In the genomic region with DNA sequence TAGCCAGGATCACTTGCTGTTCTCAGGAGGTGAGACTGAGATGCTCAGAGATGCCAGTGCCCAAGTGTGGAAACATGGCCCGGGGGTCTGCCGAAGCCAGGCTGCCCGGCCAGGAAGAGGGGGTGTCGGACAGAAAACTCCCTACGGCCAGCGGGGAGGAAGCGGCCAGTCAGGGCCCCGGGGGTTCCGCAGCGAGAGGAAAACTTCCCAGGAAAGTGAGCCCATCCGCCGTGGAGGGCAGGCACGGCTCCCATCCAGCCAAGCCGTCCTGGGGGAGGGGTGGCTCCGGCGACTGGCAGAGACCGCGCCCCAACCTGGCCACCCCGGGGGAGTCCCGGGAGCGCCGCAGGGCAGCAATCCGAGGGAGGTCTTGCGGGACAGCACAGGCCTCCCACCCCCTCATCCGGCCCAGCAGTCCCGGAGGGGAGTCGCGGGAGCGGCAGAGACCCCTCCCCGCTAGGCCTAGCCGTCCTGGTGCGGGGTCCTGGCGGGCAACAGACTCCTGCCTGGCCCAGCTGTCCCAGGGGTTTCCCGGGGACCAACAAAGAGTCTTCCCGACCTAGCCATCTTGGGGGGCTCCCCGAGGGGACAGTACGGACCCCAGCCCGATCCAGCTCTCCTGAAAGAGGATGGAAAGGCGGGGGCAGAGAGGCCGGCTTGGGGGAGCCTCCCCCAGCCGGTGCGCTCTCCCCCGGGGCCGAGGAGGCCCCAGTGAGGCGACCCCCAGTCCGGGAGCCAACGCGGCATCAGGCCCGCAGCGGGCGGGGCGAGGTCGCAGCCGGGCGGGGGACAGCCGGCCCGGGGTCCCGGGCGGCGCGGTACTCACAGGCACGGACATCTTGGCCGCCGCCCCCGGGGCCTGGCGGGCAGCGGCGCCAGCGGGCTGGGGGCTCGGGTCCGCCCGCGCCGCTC, we compare ENCODE assay signal across 1 cellular context.
TF ChIP-seq lines count a peak whose summit lies in the region.

No MANE protein-coding gene starts in this region.

TF ChIP-seq in HepG2, 621 proteins besides CTCF, POLR2A, EP300 and RAD21 (continued from another document and continues in another):
- TF ChIP-seq, protein P1, sequence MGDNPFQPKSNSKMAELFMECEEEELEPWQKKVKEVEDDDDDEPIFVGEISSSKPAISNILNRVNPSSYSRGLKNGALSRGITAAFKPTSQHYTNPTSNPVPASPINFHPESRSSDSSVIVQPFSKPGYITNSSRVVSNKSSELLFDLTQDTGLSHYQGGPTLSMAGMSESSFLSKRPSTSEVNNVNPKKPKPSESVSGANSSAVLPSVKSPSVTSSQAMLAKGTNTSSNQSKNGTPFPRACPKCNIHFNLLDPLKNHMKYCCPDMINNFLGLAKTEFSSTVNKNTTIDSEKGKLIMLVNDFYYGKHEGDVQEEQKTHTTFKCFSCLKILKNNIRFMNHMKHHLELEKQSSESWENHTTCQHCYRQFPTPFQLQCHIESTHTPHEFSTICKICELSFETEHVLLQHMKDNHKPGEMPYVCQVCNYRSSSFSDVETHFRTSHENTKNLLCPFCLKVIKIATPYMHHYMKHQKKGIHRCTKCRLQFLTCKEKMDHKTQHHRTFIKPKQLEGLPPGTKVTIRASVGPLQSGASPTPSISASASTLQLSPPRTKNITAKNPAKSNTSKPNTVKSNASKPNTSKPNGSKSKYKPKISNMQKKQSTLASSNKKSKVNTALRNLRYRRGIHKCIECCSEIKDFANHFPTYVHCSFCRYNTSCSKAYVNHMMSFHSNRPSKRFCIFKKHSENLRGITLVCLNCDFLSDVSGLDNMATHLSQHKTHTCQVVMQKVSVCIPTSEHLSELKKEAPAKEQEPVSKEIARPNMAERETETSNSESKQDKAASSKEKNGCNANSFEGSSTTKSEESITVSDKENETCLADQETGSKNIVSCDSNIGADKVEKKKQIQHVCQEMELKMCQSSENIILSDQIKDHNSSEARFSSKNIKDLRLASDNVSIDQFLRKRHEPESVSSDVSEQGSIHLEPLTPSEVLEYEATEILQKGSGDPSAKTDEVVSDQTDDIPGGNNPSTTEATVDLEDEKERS (CRISPR knock-in tag; IDR thresholded peaks at IDR 0.05): peak; percentile 68
- TF ChIP-seq ZNF431 (CRISPR knock-in tag; IDR thresholded peaks at IDR 0.05; ENCODE audit: borderline replicate concordance, low read depth) (no peak), ZFP37 (CRISPR knock-in tag; IDR thresholded peaks at IDR 0.05; ENCODE audit: borderline replicate concordance) (no peak), RFX1 (IDR thresholded peaks at IDR 0.05) (no peak), YY1 (IDR thresholded peaks at IDR 0.05; ENCODE audit: insufficient read depth, insufficient replicate concordance, low read depth, low read length) (no peak), JDP2 (CRISPR knock-in tag; IDR thresholded peaks at IDR 0.05; ENCODE audit: borderline replicate concordance) (no peak; the same call in 1 of the 2 replicates), ZBTB7B (CRISPR knock-in tag; IDR thresholded peaks at IDR 0.05) (peak; percentile 21; the same call in 1 of the 2 replicates), STAG1 (CRISPR knock-in tag; IDR thresholded peaks at IDR 0.05) (no peak), HCFC1 (IDR thresholded peaks at IDR 0.05; ENCODE audit: low read depth, low read length) (no peak), ZNF335 (CRISPR knock-in tag; IDR thresholded peaks at IDR 0.05) (no peak), ZNF160 (CRISPR knock-in tag; IDR thresholded peaks at IDR 0.05) (no peak), ZNF17 (CRISPR knock-in tag; IDR thresholded peaks at IDR 0.05) (no peak), ZNF337 (CRISPR knock-in tag; IDR thresholded peaks at IDR 0.05; ENCODE audit: borderline replicate concordance, low read depth) (no peak), NFE2L2 (IDR thresholded peaks at IDR 0.05; ENCODE audit: low read length) (no peak), ZNF790 (CRISPR knock-in tag; IDR thresholded peaks at IDR 0.05; ENCODE audit: borderline replicate concordance) (no peak; the same call in 1 of the 2 replicates), ZNF20 (CRISPR knock-in tag; IDR thresholded peaks at IDR 0.05) (0 out of 2 replicates have a peak, but pooled peaks have one; percentile 57), ZNF891 (CRISPR knock-in tag; IDR thresholded peaks at IDR 0.05) (no peak; the same call in 1 of the 2 replicates), JUN (CRISPR knock-in tag; IDR thresholded peaks at IDR 0.05) (no peak), MEIS1 (CRISPR knock-in tag; IDR thresholded peaks at IDR 0.05; ENCODE audit: borderline replicate concordance) (peak; percentile 55), RBM22 (optimal IDR thresholded peaks at IDR 0.05; ENCODE audit: low read length) (no peak), ZNF446 (CRISPR knock-in tag; IDR thresholded peaks at IDR 0.05) (peak; percentile 0; the same call in 1 of the 2 replicates), SNAI1 (CRISPR knock-in tag; IDR thresholded peaks at IDR 0.05; ENCODE audit: borderline replicate concordance) (peak; percentile 73), ZNF75D (CRISPR knock-in tag; IDR thresholded peaks at IDR 0.05; ENCODE audit: borderline replicate concordance) (no peak), ZNF672 (CRISPR knock-in tag; IDR thresholded peaks at IDR 0.05) (no peak), NFYB (CRISPR knock-in tag; IDR thresholded peaks at IDR 0.05) (no peak), TAF15 (IDR thresholded peaks at IDR 0.05; ENCODE audit: low read depth, low read length, poor library complexity, severe bottlenecking) (no peak), PLRG1 (conservative IDR thresholded peaks at IDR 0.05) (no peak)
- TF ChIP-seq, protein P2, sequence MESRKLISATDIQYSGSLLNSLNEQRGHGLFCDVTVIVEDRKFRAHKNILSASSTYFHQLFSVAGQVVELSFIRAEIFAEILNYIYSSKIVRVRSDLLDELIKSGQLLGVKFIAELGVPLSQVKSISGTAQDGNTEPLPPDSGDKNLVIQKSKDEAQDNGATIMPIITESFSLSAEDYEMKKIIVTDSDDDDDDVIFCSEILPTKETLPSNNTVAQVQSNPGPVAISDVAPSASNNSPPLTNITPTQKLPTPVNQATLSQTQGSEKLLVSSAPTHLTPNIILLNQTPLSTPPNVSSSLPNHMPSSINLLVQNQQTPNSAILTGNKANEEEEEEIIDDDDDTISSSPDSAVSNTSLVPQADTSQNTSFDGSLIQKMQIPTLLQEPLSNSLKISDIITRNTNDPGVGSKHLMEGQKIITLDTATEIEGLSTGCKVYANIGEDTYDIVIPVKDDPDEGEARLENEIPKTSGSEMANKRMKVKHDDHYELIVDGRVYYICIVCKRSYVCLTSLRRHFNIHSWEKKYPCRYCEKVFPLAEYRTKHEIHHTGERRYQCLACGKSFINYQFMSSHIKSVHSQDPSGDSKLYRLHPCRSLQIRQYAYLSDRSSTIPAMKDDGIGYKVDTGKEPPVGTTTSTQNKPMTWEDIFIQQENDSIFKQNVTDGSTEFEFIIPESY (CRISPR knock-in tag; IDR thresholded peaks at IDR 0.05): no peak
- TF ChIP-seq, protein P3, sequence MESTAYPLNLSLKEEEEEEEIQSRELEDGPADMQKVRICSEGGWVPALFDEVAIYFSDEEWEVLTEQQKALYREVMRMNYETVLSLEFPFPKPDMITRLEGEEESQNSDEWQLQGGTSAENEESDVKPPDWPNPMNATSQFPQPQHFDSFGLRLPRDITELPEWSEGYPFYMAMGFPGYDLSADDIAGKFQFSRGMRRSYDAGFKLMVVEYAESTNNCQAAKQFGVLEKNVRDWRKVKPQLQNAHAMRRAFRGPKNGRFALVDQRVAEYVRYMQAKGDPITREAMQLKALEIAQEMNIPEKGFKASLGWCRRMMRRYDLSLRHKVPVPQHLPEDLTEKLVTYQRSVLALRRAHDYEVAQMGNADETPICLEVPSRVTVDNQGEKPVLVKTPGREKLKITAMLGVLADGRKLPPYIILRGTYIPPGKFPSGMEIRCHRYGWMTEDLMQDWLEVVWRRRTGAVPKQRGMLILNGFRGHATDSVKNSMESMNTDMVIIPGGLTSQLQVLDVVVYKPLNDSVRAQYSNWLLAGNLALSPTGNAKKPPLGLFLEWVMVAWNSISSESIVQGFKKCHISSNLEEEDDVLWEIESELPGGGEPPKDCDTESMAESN (CRISPR knock-in tag; conservative IDR thresholded peaks at IDR 0.05): no peak; the same call in none of the 2 replicates
- TF ChIP-seq, protein P4, sequence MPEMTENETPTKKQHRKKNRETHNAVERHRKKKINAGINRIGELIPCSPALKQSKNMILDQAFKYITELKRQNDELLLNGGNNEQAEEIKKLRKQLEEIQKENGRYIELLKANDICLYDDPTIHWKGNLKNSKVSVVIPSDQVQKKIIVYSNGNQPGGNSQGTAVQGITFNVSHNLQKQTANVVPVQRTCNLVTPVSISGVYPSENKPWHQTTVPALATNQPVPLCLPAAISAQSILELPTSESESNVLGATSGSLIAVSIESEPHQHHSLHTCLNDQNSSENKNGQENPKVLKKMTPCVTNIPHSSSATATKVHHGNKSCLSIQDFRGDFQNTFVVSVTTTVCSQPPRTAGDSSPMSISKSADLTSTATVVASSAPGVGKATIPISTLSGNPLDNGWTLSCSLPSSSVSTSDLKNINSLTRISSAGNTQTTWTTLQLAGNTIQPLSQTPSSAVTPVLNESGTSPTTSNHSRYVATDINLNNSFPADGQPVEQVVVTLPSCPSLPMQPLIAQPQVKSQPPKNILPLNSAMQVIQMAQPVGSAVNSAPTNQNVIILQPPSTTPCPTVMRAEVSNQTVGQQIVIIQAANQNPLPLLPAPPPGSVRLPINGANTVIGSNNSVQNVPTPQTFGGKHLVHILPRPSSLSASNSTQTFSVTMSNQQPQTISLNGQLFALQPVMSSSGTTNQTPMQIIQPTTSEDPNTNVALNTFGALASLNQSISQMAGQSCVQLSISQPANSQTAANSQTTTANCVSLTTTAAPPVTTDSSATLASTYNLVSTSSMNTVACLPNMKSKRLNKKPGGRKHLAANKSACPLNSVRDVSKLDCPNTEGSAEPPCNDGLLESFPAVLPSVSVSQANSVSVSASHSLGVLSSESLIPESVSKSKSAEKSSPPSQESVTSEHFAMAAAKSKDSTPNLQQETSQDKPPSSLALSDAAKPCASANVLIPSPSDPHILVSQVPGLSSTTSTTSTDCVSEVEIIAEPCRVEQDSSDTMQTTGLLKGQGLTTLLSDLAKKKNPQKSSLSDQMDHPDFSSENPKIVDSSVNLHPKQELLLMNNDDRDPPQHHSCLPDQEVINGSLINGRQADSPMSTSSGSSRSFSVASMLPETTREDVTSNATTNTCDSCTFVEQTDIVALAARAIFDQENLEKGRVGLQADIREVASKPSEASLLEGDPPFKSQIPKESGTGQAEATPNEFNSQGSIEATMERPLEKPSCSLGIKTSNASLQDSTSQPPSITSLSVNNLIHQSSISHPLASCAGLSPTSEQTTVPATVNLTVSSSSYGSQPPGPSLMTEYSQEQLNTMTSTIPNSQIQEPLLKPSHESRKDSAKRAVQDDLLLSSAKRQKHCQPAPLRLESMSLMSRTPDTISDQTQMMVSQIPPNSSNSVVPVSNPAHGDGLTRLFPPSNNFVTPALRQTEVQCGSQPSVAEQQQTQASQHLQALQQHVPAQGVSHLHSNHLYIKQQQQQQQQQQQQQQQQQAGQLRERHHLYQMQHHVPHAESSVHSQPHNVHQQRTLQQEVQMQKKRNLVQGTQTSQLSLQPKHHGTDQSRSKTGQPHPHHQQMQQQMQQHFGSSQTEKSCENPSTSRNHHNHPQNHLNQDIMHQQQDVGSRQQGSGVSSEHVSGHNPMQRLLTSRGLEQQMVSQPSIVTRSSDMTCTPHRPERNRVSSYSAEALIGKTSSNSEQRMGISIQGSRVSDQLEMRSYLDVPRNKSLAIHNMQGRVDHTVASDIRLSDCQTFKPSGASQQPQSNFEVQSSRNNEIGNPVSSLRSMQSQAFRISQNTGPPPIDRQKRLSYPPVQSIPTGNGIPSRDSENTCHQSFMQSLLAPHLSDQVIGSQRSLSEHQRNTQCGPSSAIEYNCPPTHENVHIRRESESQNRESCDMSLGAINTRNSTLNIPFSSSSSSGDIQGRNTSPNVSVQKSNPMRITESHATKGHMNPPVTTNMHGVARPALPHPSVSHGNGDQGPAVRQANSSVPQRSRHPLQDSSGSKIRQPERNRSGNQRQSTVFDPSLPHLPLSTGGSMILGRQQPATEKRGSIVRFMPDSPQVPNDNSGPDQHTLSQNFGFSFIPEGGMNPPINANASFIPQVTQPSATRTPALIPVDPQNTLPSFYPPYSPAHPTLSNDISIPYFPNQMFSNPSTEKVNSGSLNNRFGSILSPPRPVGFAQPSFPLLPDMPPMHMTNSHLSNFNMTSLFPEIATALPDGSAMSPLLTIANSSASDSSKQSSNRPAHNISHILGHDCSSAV (CRISPR knock-in tag; IDR thresholded peaks at IDR 0.05; ENCODE audit: borderline replicate concordance): no peak
- TF ChIP-seq, protein P5, sequence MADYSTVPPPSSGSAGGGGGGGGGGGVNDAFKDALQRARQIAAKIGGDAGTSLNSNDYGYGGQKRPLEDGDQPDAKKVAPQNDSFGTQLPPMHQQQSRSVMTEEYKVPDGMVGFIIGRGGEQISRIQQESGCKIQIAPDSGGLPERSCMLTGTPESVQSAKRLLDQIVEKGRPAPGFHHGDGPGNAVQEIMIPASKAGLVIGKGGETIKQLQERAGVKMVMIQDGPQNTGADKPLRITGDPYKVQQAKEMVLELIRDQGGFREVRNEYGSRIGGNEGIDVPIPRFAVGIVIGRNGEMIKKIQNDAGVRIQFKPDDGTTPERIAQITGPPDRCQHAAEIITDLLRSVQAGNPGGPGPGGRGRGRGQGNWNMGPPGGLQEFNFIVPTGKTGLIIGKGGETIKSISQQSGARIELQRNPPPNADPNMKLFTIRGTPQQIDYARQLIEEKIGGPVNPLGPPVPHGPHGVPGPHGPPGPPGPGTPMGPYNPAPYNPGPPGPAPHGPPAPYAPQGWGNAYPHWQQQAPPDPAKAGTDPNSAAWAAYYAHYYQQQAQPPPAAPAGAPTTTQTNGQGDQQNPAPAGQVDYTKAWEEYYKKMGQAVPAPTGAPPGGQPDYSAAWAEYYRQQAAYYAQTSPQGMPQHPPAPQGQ (CRISPR knock-in tag; IDR thresholded peaks at IDR 0.05; ENCODE audit: borderline replicate concordance): no peak
- TF ChIP-seq, protein P6, sequence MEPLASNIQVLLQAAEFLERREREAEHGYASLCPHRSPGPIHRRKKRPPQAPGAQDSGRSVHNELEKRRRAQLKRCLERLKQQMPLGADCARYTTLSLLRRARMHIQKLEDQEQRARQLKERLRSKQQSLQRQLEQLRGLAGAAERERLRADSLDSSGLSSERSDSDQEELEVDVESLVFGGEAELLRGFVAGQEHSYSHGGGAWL (CRISPR knock-in tag; IDR thresholded peaks at IDR 0.05): no peak
- TF ChIP-seq, protein P7, sequence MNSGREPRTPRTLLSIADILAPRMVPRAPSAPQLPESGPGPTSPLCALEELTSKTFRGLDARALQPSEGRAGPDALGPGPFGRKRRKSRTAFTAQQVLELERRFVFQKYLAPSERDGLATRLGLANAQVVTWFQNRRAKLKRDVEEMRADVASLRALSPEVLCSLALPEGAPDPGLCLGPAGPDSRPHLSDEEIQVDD (CRISPR knock-in tag; IDR thresholded peaks at IDR 0.05; ENCODE audit: borderline replicate concordance): no peak; the same call in 1 of the 2 replicates
- TF ChIP-seq, protein P8, sequence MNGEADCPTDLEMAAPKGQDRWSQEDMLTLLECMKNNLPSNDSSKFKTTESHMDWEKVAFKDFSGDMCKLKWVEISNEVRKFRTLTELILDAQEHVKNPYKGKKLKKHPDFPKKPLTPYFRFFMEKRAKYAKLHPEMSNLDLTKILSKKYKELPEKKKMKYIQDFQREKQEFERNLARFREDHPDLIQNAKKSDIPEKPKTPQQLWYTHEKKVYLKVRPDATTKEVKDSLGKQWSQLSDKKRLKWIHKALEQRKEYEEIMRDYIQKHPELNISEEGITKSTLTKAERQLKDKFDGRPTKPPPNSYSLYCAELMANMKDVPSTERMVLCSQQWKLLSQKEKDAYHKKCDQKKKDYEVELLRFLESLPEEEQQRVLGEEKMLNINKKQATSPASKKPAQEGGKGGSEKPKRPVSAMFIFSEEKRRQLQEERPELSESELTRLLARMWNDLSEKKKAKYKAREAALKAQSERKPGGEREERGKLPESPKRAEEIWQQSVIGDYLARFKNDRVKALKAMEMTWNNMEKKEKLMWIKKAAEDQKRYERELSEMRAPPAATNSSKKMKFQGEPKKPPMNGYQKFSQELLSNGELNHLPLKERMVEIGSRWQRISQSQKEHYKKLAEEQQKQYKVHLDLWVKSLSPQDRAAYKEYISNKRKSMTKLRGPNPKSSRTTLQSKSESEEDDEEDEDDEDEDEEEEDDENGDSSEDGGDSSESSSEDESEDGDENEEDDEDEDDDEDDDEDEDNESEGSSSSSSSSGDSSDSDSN (CRISPR knock-in tag; IDR thresholded peaks at IDR 0.05): peak; percentile 77
